23 cellular contexts compared by ENCODE assay signal in the genomic region with DNA sequence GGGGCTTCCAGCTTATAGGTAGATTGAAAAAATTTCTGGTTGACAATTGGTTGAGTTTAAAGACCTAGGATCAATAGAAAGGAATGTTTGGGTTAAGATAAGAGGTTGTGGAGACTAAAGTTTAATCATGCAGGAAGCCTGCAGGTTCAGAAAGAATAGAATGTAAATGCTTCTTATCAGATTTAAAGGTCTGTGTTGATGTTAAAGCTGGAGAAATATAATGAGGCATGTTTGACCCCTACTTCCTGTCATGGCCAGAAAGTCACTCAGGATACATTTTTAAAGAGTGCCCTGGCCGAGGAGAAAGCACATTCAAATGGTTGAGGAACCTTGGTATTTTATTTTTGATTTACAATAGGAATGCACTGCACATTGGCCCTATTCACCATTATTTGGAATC.
"Had no signal": no experiment of that assay in that cellular context is flagged by ENCODE, and none has a peak within 500 bp of the region (broad histone marks: within the 10 kb centered on the region; RNA-seq: fewer than 3 reads in every experiment).

No MANE protein-coding gene starts in this region.

- DNase-seq: effector memory CD8-positive, alpha-beta T cell; foreskin fibroblast; gastrocnemius medialis; head of caudate nucleus; left ventricle myocardium superior; lower lobe of right lung; naive thymus-derived CD8-positive, alpha-beta T cell; nephron progenitor cell; occipital lobe; pancreas; sigmoid colon; stimulated activated CD4-positive, alpha-beta T cell treated with anti-CD3 and anti-CD28 coated beads, Interleukin-2, amount 100 ng/mL, for 24 hours; stimulated activated CD4-positive, alpha-beta T cell treated with anti-CD3 and anti-CD28 coated beads, Interleukin-4, amount 100 ng/mL, for 24 hours; stimulated activated naive CD4-positive, alpha-beta T cell treated with Interleukin-2 at 50 U/mL for 16 hours; stomach; testis; tibial artery had no signal

- H3K27me3 ChIP-seq: gastrocnemius medialis, pancreas, right atrium auricular region, sigmoid colon, stomach, testis, tibial artery had no signal

- H3K36me3 ChIP-seq: gastrocnemius medialis, lower lobe of right lung, pancreas, right atrium auricular region, sigmoid colon, stomach, tibial artery had no signal

- H3K4me1 ChIP-seq: pancreas, right atrium auricular region, testis had no signal

- H3K9me3 ChIP-seq: gastrocnemius medialis, lower lobe of right lung, pancreas, sigmoid colon, testis, tibial artery had no signal

- H3K27ac ChIP-seq: coronary artery, epithelial cell of prostate, gastrocnemius medialis, lower lobe of right lung, pancreas, right atrium auricular region, stomach, testis, tibial artery had no signal

- ATAC-seq: effector memory CD8-positive, alpha-beta T cell; esophagus mucosa; gastrocnemius medialis; left ventricle myocardium superior; lower lobe of right lung; naive thymus-derived CD8-positive, alpha-beta T cell; pancreas; stimulated activated effector memory CD8-positive, alpha-beta T cell treated with anti-CD3 and anti-CD28 coated beads, Interleukin-12 subunit alpha, Interleukin-12 subunit beta, amount 100 ng/mL, for 72 hours had no signal

- H3K4me3 ChIP-seq: coronary artery, gastrocnemius medialis, lower lobe of right lung, pancreas, right atrium auricular region, sigmoid colon, stomach, testis, tibial artery had no signal

- FAIRE-seq: keratinocyte, pancreas had no signal
